1 cellular context compared by ENCODE assay signal in the genomic region with DNA sequence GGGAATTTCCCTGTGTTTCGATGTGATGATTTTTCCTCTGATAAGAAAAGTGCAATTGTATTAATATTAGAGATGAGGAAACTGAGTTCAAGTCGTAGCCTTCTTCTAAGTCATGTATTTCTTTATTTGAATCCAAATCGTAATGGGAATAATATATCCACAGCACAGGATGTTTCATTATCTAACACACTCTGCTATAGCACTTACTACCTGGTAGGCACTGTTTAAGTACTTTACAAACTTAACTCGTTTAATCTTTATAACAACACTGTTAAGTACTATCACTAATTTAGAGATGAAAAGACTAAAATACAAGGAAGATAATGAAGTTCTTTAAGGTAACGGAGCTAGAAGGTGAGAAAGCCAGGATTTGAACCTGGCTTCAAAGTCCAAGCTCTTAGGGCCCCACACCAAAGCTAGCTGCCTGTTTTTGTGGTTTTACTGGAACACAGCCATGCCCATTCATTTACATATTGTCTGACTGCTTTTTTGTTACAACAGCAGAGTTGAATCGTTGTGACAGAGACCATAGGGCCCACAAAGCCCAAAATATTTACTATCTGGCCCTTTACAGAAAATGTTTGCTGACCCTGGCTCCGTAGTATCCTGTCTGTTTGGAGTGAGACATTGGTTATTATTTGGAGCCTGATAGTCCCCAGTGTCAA.
TF ChIP-seq lines count a peak whose summit lies in the region.

No MANE protein-coding gene starts in this region.

TF ChIP-seq in HepG2, 621 proteins besides CTCF, POLR2A, EP300 and RAD21 (continued from another document and continues in another):
- peak; percentile 89 for TF ChIP-seq TBX2 (CRISPR knock-in tag; IDR thresholded peaks at IDR 0.05; ENCODE audit: borderline replicate concordance)
- TF ChIP-seq JUND (CRISPR knock-in tag; IDR thresholded peaks at IDR 0.05), result no peak
- TF ChIP-seq ISX (CRISPR knock-in tag; conservative IDR thresholded peaks at IDR 0.05), result no peak
- TF ChIP-seq, protein P1, sequence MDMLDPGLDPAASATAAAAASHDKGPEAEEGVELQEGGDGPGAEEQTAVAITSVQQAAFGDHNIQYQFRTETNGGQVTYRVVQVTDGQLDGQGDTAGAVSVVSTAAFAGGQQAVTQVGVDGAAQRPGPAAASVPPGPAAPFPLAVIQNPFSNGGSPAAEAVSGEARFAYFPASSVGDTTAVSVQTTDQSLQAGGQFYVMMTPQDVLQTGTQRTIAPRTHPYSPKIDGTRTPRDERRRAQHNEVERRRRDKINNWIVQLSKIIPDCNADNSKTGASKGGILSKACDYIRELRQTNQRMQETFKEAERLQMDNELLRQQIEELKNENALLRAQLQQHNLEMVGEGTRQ (IDR thresholded peaks at IDR 0.05; ENCODE audit: low read depth, low read length), result no peak
- TF ChIP-seq, protein P1 (CRISPR knock-in tag; IDR thresholded peaks at IDR 0.05; ENCODE audit: borderline replicate concordance), result no peak
- TF ChIP-seq ZNF552 (CRISPR knock-in tag; IDR thresholded peaks at IDR 0.05; ENCODE audit: borderline replicate concordance), result no peak
- TF ChIP-seq ISL2 (CRISPR knock-in tag; IDR thresholded peaks at IDR 0.05), result 0 out of 2 replicates have a peak, but pooled peaks have one; percentile 40
- no peak for TF ChIP-seq ONECUT2 (CRISPR knock-in tag; IDR thresholded peaks at IDR 0.05)
- TF ChIP-seq ZNF883 (CRISPR knock-in tag; IDR thresholded peaks at IDR 0.05; ENCODE audit: not compliant biosample characterization), result no peak
- TF ChIP-seq, protein P2, sequence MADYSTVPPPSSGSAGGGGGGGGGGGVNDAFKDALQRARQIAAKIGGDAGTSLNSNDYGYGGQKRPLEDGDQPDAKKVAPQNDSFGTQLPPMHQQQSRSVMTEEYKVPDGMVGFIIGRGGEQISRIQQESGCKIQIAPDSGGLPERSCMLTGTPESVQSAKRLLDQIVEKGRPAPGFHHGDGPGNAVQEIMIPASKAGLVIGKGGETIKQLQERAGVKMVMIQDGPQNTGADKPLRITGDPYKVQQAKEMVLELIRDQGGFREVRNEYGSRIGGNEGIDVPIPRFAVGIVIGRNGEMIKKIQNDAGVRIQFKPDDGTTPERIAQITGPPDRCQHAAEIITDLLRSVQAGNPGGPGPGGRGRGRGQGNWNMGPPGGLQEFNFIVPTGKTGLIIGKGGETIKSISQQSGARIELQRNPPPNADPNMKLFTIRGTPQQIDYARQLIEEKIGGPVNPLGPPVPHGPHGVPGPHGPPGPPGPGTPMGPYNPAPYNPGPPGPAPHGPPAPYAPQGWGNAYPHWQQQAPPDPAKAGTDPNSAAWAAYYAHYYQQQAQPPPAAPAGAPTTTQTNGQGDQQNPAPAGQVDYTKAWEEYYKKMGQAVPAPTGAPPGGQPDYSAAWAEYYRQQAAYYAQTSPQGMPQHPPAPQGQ (CRISPR knock-in tag; IDR thresholded peaks at IDR 0.05; ENCODE audit: borderline replicate concordance), result no peak
- TF ChIP-seq ZNF543 (CRISPR knock-in tag; IDR thresholded peaks at IDR 0.05), result no peak
- no peak for TF ChIP-seq AGO2 (optimal IDR thresholded peaks at IDR 0.05; ENCODE audit: low read depth, low read length)
- no peak for TF ChIP-seq RBFOX2 (IDR thresholded peaks at IDR 0.05; ENCODE audit: low read depth, low read length)
- no peak for TF ChIP-seq ZNF7 (CRISPR knock-in tag; IDR thresholded peaks at IDR 0.05)
- TF ChIP-seq MIER2 (CRISPR knock-in tag; IDR thresholded peaks at IDR 0.05), result no peak
- TF ChIP-seq, protein P3, sequence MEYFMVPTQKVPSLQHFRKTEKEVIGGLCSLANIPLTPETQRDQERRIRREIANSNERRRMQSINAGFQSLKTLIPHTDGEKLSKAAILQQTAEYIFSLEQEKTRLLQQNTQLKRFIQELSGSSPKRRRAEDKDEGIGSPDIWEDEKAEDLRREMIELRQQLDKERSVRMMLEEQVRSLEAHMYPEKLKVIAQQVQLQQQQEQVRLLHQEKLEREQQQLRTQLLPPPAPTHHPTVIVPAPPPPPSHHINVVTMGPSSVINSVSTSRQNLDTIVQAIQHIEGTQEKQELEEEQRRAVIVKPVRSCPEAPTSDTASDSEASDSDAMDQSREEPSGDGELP (IDR thresholded peaks at IDR 0.05; ENCODE audit: borderline replicate concordance, low read depth), result peak; percentile 29; the same call in 1 of the 2 replicates
- no peak for TF ChIP-seq YY1 (IDR thresholded peaks at IDR 0.05; ENCODE audit: insufficient read depth, insufficient replicate concordance, low read depth, low read length)
- no peak for TF ChIP-seq ARNT2 (CRISPR knock-in tag; IDR thresholded peaks at IDR 0.05; ENCODE audit: low read depth)
- no peak for TF ChIP-seq DR1 (CRISPR knock-in tag; IDR thresholded peaks at IDR 0.05)
- no peak for TF ChIP-seq ZNF775 (CRISPR knock-in tag; IDR thresholded peaks at IDR 0.05; ENCODE audit: borderline replicate concordance)
- TF ChIP-seq, protein P4, sequence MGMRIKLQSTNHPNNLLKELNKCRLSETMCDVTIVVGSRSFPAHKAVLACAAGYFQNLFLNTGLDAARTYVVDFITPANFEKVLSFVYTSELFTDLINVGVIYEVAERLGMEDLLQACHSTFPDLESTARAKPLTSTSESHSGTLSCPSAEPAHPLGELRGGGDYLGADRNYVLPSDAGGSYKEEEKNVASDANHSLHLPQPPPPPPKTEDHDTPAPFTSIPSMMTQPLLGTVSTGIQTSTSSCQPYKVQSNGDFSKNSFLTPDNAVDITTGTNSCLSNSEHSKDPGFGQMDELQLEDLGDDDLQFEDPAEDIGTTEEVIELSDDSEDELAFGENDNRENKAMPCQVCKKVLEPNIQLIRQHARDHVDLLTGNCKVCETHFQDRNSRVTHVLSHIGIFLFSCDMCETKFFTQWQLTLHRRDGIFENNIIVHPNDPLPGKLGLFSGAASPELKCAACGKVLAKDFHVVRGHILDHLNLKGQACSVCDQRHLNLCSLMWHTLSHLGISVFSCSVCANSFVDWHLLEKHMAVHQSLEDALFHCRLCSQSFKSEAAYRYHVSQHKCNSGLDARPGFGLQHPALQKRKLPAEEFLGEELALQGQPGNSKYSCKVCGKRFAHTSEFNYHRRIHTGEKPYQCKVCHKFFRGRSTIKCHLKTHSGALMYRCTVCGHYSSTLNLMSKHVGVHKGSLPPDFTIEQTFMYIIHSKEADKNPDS (CRISPR knock-in tag; IDR thresholded peaks at IDR 0.05), result no peak
- no peak for TF ChIP-seq ZNF562 (CRISPR knock-in tag; IDR thresholded peaks at IDR 0.05; ENCODE audit: borderline replicate concordance)
- no peak for TF ChIP-seq ZNF530 (CRISPR knock-in tag; IDR thresholded peaks at IDR 0.05; ENCODE audit: low read depth)
- no peak for TF ChIP-seq ZMYM2 (CRISPR knock-in tag; IDR thresholded peaks at IDR 0.05)
- TF ChIP-seq, protein P5, sequence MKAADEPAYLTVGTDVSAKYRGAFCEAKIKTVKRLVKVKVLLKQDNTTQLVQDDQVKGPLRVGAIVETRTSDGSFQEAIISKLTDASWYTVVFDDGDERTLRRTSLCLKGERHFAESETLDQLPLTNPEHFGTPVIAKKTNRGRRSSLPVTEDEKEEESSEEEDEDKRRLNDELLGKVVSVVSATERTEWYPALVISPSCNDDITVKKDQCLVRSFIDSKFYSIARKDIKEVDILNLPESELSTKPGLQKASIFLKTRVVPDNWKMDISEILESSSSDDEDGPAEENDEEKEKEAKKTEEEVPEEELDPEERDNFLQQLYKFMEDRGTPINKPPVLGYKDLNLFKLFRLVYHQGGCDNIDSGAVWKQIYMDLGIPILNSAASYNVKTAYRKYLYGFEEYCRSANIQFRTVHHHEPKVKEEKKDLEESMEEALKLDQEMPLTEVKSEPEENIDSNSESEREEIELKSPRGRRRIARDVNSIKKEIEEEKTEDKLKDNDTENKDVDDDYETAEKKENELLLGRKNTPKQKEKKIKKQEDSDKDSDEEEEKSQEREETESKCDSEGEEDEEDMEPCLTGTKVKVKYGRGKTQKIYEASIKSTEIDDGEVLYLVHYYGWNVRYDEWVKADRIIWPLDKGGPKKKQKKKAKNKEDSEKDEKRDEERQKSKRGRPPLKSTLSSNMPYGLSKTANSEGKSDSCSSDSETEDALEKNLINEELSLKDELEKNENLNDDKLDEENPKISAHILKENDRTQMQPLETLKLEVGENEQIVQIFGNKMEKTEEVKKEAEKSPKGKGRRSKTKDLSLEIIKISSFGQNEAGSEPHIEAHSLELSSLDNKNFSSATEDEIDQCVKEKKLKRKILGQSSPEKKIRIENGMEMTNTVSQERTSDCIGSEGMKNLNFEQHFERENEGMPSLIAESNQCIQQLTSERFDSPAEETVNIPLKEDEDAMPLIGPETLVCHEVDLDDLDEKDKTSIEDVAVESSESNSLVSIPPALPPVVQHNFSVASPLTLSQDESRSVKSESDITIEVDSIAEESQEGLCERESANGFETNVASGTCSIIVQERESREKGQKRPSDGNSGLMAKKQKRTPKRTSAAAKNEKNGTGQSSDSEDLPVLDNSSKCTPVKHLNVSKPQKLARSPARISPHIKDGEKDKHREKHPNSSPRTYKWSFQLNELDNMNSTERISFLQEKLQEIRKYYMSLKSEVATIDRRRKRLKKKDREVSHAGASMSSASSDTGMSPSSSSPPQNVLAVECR (CRISPR knock-in tag; IDR thresholded peaks at IDR 0.05; ENCODE audit: borderline replicate concordance), result no peak; the same call in 1 of the 2 replicates
- no peak for TF ChIP-seq ARHGAP35 (CRISPR knock-in tag; IDR thresholded peaks at IDR 0.05; ENCODE audit: borderline replicate concordance)
- no peak for TF ChIP-seq SP4 (CRISPR knock-in tag; IDR thresholded peaks at IDR 0.05)
- no peak for TF ChIP-seq ZNF296 (CRISPR knock-in tag; conservative IDR thresholded peaks at IDR 0.05)
- no peak for TF ChIP-seq TGIF2 (CRISPR knock-in tag; IDR thresholded peaks at IDR 0.05)
- 0 out of 2 replicates have a peak, but pooled peaks have one; percentile 44 for TF ChIP-seq KAT7 (CRISPR knock-in tag; IDR thresholded peaks at IDR 0.05; ENCODE audit: borderline replicate concordance)
- TF ChIP-seq, protein P6, sequence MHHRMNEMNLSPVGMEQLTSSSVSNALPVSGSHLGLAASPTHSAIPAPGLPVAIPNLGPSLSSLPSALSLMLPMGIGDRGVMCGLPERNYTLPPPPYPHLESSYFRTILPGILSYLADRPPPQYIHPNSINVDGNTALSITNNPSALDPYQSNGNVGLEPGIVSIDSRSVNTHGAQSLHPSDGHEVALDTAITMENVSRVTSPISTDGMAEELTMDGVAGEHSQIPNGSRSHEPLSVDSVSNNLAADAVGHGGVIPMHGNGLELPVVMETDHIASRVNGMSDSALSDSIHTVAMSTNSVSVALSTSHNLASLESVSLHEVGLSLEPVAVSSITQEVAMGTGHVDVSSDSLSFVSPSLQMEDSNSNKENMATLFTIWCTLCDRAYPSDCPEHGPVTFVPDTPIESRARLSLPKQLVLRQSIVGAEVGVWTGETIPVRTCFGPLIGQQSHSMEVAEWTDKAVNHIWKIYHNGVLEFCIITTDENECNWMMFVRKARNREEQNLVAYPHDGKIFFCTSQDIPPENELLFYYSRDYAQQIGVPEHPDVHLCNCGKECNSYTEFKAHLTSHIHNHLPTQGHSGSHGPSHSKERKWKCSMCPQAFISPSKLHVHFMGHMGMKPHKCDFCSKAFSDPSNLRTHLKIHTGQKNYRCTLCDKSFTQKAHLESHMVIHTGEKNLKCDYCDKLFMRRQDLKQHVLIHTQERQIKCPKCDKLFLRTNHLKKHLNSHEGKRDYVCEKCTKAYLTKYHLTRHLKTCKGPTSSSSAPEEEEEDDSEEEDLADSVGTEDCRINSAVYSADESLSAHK (CRISPR knock-in tag; IDR thresholded peaks at IDR 0.05; ENCODE audit: borderline replicate concordance), result no peak
- TF ChIP-seq HES4 (CRISPR knock-in tag; IDR thresholded peaks at IDR 0.05; ENCODE audit: borderline replicate concordance), result no peak
- TF ChIP-seq, protein P7, sequence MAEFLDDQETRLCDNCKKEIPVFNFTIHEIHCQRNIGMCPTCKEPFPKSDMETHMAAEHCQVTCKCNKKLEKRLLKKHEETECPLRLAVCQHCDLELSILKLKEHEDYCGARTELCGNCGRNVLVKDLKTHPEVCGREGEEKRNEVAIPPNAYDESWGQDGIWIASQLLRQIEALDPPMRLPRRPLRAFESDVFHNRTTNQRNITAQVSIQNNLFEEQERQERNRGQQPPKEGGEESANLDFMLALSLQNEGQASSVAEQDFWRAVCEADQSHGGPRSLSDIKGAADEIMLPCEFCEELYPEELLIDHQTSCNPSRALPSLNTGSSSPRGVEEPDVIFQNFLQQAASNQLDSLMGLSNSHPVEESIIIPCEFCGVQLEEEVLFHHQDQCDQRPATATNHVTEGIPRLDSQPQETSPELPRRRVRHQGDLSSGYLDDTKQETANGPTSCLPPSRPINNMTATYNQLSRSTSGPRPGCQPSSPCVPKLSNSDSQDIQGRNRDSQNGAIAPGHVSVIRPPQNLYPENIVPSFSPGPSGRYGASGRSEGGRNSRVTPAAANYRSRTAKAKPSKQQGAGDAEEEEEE (CRISPR knock-in tag; IDR thresholded peaks at IDR 0.05; ENCODE audit: borderline replicate concordance), result no peak
- TF ChIP-seq, protein P8, sequence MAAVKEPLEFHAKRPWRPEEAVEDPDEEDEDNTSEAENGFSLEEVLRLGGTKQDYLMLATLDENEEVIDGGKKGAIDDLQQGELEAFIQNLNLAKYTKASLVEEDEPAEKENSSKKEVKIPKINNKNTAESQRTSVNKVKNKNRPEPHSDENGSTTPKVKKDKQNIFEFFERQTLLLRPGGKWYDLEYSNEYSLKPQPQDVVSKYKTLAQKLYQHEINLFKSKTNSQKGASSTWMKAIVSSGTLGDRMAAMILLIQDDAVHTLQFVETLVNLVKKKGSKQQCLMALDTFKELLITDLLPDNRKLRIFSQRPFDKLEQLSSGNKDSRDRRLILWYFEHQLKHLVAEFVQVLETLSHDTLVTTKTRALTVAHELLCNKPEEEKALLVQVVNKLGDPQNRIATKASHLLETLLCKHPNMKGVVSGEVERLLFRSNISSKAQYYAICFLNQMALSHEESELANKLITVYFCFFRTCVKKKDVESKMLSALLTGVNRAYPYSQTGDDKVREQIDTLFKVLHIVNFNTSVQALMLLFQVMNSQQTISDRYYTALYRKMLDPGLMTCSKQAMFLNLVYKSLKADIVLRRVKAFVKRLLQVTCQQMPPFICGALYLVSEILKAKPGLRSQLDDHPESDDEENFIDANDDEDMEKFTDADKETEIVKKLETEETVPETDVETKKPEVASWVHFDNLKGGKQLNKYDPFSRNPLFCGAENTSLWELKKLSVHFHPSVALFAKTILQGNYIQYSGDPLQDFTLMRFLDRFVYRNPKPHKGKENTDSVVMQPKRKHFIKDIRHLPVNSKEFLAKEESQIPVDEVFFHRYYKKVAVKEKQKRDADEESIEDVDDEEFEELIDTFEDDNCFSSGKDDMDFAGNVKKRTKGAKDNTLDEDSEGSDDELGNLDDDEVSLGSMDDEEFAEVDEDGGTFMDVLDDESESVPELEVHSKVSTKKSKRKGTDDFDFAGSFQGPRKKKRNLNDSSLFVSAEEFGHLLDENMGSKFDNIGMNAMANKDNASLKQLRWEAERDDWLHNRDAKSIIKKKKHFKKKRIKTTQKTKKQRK (IDR thresholded peaks at IDR 0.05; ENCODE audit: low read length), result no peak
- no peak for TF ChIP-seq ZNF441 (CRISPR knock-in tag; IDR thresholded peaks at IDR 0.05; ENCODE audit: borderline replicate concordance)
- TF ChIP-seq IKZF1 (IDR thresholded peaks at IDR 0.05), result no peak
- no peak for TF ChIP-seq SP1 (IDR thresholded peaks at IDR 0.05)
- TF ChIP-seq SP1 (CRISPR knock-in tag; IDR thresholded peaks at IDR 0.05), result no peak
- TF ChIP-seq ZBTB21 (CRISPR knock-in tag; IDR thresholded peaks at IDR 0.05), result no peak
- no peak for TF ChIP-seq MTF1 (CRISPR knock-in tag; IDR thresholded peaks at IDR 0.05)
- TF ChIP-seq ZNF496 (CRISPR knock-in tag; IDR thresholded peaks at IDR 0.05; ENCODE audit: insufficient replicate concordance), result no peak
